Comparison of ENCODE assay signal across 33 cellular contexts in genomic region chr5:160054047-160054446, GRCh38. TPM values are rescaled to one million over a fixed set of nuclear protein-coding genes. Genes with fewer than 3 reads are reported as not detected.
DNase-seq lines count a peak whose midpoint lies in the region; ATAC-seq and TF ChIP-seq lines count a peak whose summit lies in the region.
"Had no signal": no experiment of that assay in that cellular context is flagged by ENCODE, and none has a peak within 500 bp of the region (broad histone marks: within the 10 kb centered on the region; RNA-seq: fewer than 3 reads in every experiment).

No MANE protein-coding gene starts in this region.

- no peaks in the 10 kb centered on the region for H3K79me2 ChIP-seq in PC-3 (ENCODE audit: low read length)

- H3K36me3 ChIP-seq in PC-3 (ENCODE audit: low read depth, low read length) = peaks cover 52% of the 10 kb centered on the region; the same call in 1 of the 2 replicates

- no peak overlapping the region for H3K9ac ChIP-seq in PC-3 (ENCODE audit: low read length)

- peaks cover 17% of the 10 kb centered on the region for H3K4me1 ChIP-seq in PC-3 (ENCODE audit: insufficient read depth, low read length)
- H3K4me1 ChIP-seq: heart left ventricle, prostate gland, thyroid gland, vagina had no signal

- intact Hi-C loops in PC-3 (cut with micrococcal nuclease) = no loop called here

- H3K27me3 ChIP-seq in PC-3 (ENCODE audit: low read length) = no peaks in the 10 kb centered on the region
- H3K27me3 ChIP-seq: cardiac muscle cell, heart left ventricle, thyroid gland, vagina had no signal

- H3K9me2 ChIP-seq in PC-3 (replicated peaks; ENCODE audit: low read length) = no peaks in the 10 kb centered on the region

- BruUV-seq in PC-3 (replicated peaks; lab: Mats Ljungman, UMichigan) = no TSS peak

- CTCF ChIA-PET in PC-3 (lab: Charles Lee) = interaction anchor here (0.7 to 1.3 kb wide), 2 partner anchors 32 to 65 kb away, joined by 3 to 6 read pairs; partner anchors contain the start of gene PWWP2A

- H3F3A ChIP-seq in PC-3 (ENCODE audit: low read length, unreplicated experiment) = no peaks in the 10 kb centered on the region

- DNase-seq in EH (ENCODE audit: low read depth) (peak; percentile 79), PC-3 (peak; percentile 33), fibroblast of mammary gland (ENCODE audit: low read depth) (peak; percentile 9), NCI-H2081 treated with DMSO at 0.1 percent for 48 hours (lab: John Stamatoyannopoulos, UW) (no peak)
- DNase-seq: activated CD4-positive, alpha-beta T cell treated with anti-CD3 and anti-CD28 coated beads for 36 hours; activated T-cell treated with anti-CD3 and anti-CD28 coated beads for 4 hours; amygdala; CD4-positive, alpha-beta T cell; cortex of kidney; DMS79 treated with DMSO at 0.1 percent for 48 hours; effector memory CD4-positive, alpha-beta T cell; heart left ventricle; KBM-7; MM.1S; naive thymus-derived CD4-positive, alpha-beta T cell; NCI-H1417; NCI-H2029; NCI-H2227 treated with DMSO at 0.1 percent for 48 hours; NCI-H526; NK-92 treated with Interleukin-12 subunit alpha and Interleukin-12 subunit beta, amount 100 ng/mL, for 24 hours; SHP77; stimulated activated CD4-positive, alpha-beta T cell treated with anti-CD3 and anti-CD28 coated beads, Interleukin-4, amount 100 ng/mL, for 24 hours; thyroid gland had no signal

- TF ChIP-seq CTCF in PC-3 (conservative IDR thresholded peaks at IDR 0.05; ENCODE audit: low read depth, low read length) (no peak), fibroblast of mammary gland (conservative IDR thresholded peaks at IDR 0.05; ENCODE audit: control insufficient read depth, insufficient read depth, low read depth, low read length) (no peak)

- H3K4me2 ChIP-seq in PC-3 (ENCODE audit: low read length) = no peak overlapping the region
- H3K4me2 ChIP-seq: PC-9 had no signal

- H4K20me1 ChIP-seq in PC-3 (ENCODE audit: low read length) = no peaks in the 10 kb centered on the region

- no peak overlapping the region for H3K4me3 ChIP-seq in PC-3 (ENCODE audit: low read length)
- H3K4me3 ChIP-seq in fibroblast of mammary gland (ENCODE audit: control insufficient read depth, low read depth, low read length) = no peak overlapping the region
- H3K4me3 ChIP-seq: cardiac muscle cell, heart left ventricle, PC-9, prostate gland, thyroid gland, vagina had no signal

- ATAC-seq in PC-3 (peak; percentile 71), GM21717 (IDR thresholded peaks at IDR 0.05; ENCODE audit: unreplicated experiment) (no peak), HG03025 (IDR thresholded peaks at IDR 0.05; ENCODE audit: low FRiP score, unreplicated experiment) (no peak), GM21515 (IDR thresholded peaks at IDR 0.05; ENCODE audit: unreplicated experiment) (no peak)
- ATAC-seq: activated CD4-positive, alpha-beta T cell treated with anti-CD3 and anti-CD28 coated beads for 36 hours; heart left ventricle; naive thymus-derived CD4-positive, alpha-beta T cell; sciatic nerve had no signal

- peak overlapping the region; percentile 22; the same call in 1 of the 2 replicates for H3K27ac ChIP-seq in PC-3 (ENCODE audit: low read length)
- H3K27ac ChIP-seq: cardiac muscle cell, epithelial cell of prostate, heart left ventricle, PC-9, prostate gland, thyroid gland, vagina, VCaP had no signal

- H3K9me3 ChIP-seq in PC-3 (ENCODE audit: low read length) = no peaks in the 10 kb centered on the region
- H3K9me3 ChIP-seq: prostate gland, thyroid gland, vagina had no signal

- POLR2A ChIA-PET in PC-3 (lab: Charles Lee; ENCODE audit: unreplicated experiment) = no interaction called here

- H2AFZ ChIP-seq in PC-3 (ENCODE audit: low read length) = no peak overlapping the region
- H2AFZ ChIP-seq: PC-9 had no signal

RNA-seq across cellular contexts. Expression of gene TTC1, which starts 45.1 kb away (rescaled TPM):
- 61.4 and 65.0 TPM in 2 replicates for total RNA-seq in PC-3 (2014; rRNA removed)
